Comparison of ENCODE assay signal across 10 cellular contexts in genomic region chr6:47202638-47203037, GRCh38.
"Had no signal": no experiment of that assay in that cellular context is flagged by ENCODE, and none has a peak within 500 bp of the region (broad histone marks: within the 10 kb centered on the region; RNA-seq: fewer than 3 reads in every experiment).

No MANE protein-coding gene starts in this region.

- H3K36me3 ChIP-seq: esophagus muscularis mucosa had no signal

- H3K4me3 ChIP-seq: esophagus muscularis mucosa had no signal

- H3K9me3 Mint-ChIP-seq: activated CD8-positive, alpha-beta T cell treated with anti-CD3 and anti-CD28 coated beads for 36 hours; activated naive CD8-positive, alpha-beta T cell treated with anti-CD3 and anti-CD28 coated beads, Interleukin-2, amount 50 U/mL, for 24 hours had no signal

- H3K4me1 ChIP-seq: esophagus muscularis mucosa had no signal

- H3K4me3 Mint-ChIP-seq: activated CD4-positive, alpha-beta T cell treated with anti-CD3 and anti-CD28 coated beads for 36 hours; activated CD8-positive, alpha-beta T cell treated with anti-CD3 and anti-CD28 coated beads for 36 hours; activated naive CD8-positive, alpha-beta T cell treated with anti-CD3 and anti-CD28 coated beads, Interleukin-2, amount 50 U/mL, for 24 hours had no signal

- ATAC-seq: left lobe of liver had no signal

- H3K27me3 ChIP-seq: esophagus muscularis mucosa had no signal

- H3K27ac Mint-ChIP-seq: activated naive CD8-positive, alpha-beta T cell treated with anti-CD3 and anti-CD28 coated beads, Interleukin-2, amount 50 U/mL, for 24 hours had no signal

- H3K27ac ChIP-seq: esophagus muscularis mucosa had no signal

- H3K27me3 Mint-ChIP-seq: activated CD4-positive, alpha-beta T cell treated with anti-CD3 and anti-CD28 coated beads for 36 hours; activated CD8-positive, alpha-beta T cell treated with anti-CD3 and anti-CD28 coated beads for 36 hours; activated naive CD8-positive, alpha-beta T cell treated with anti-CD3 and anti-CD28 coated beads, Interleukin-2, amount 50 U/mL, for 24 hours had no signal

- H3K9me3 ChIP-seq: esophagus muscularis mucosa had no signal

- DNase-seq: activated CD8-positive, alpha-beta memory T cell treated with anti-CD3 and anti-CD28 coated beads, Interleukin-2, amount 50 U/mL, for 4 hours; activated naive CD4-positive, alpha-beta T cell treated with Interleukin-2 at 50 U/mL for 16 hours; activated naive CD8-positive, alpha-beta T cell treated with anti-CD3 and anti-CD28 coated beads, Interleukin-2, amount 50 U/mL, for 24 hours; head of caudate nucleus; stimulated activated CD4-positive, alpha-beta T cell treated with anti-CD3 and anti-CD28 coated beads, Interleukin-2, amount 100 ng/mL, for 48 hours; stimulated activated naive CD4-positive, alpha-beta T cell treated with Interleukin-2 at 50 U/mL for 16 hours had no signal
